28 cellular contexts compared by ENCODE assay signal in the genomic region with DNA sequence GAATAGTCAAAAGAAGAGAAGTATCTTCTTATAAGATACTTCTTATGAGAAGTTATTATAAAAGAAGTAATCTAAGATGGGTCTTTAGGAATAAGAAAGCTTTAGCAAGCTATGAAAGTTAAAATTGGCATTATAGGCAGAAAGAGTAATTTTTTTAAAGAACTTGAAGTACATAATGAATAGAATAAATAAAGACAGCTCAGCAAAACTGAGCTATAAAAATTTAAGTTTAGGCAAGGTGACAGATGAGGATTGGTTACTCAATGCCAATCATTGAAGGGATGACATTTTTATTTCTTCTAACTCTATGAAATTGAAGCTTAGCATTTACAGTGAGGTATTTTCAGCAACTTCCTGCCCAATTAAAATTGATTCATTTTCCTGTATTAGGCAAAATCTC.
"Had no signal": no experiment of that assay in that cellular context is flagged by ENCODE, and none has a peak within 500 bp of the region (broad histone marks: within the 10 kb centered on the region; RNA-seq: fewer than 3 reads in every experiment).

No MANE protein-coding gene starts in this region.

- FAIRE-seq: endometrium, islet of Langerhans, keratinocyte had no signal

- H3K9me3 ChIP-seq: colonic mucosa, esophagus squamous epithelium, gastrocnemius medialis, lower lobe of right lung had no signal

- H3K27me3 Mint-ChIP-seq: dendritic cell treated with granulocyte-macrophage colony-stimulating factor and Interleukin-4, amounts not matched to agents 40 ng/mL and 50 ng/mL, for 4 days; effector memory CD8-positive, alpha-beta T cell; naive B cell had no signal

- ATAC-seq: effector memory CD8-positive, alpha-beta T cell; esophagus mucosa; gastrocnemius medialis; heart right ventricle; left cardiac atrium; left lung; left ventricle myocardium superior; lower lobe of right lung; mucosa of descending colon had no signal

- DNase-seq: colonic mucosa; cortex of kidney; effector CD8-positive, alpha-beta T cell; effector memory CD8-positive, alpha-beta T cell; endodermal cell; erythroblast; esophagus squamous epithelium; foreskin fibroblast; foreskin melanocyte; gastrocnemius medialis; glutamatergic neuron; head of caudate nucleus; heart right ventricle; hippocampal formation; left cardiac atrium; left lung; left ventricle myocardium superior; lower lobe of right lung; mesenchymal stem cell; mucosa of descending colon; naive B cell had no signal

- H3K4me3 ChIP-seq: colonic mucosa, esophagus squamous epithelium, gastrocnemius medialis, heart right ventricle, left lung, lower lobe of right lung, mucosa of descending colon had no signal

- H3K4me3 Mint-ChIP-seq: dendritic cell treated with granulocyte-macrophage colony-stimulating factor and Interleukin-4, amounts not matched to agents 40 ng/mL and 50 ng/mL, for 4 days; effector memory CD8-positive, alpha-beta T cell; endodermal cell; mesothelial cell of epicardium; naive B cell had no signal

- H3K36me3 ChIP-seq: colonic mucosa, esophagus squamous epithelium, gastrocnemius medialis, heart right ventricle, left lung, lower lobe of right lung had no signal

- H3K4me1 Mint-ChIP-seq: endodermal cell, mesothelial cell of epicardium, naive B cell had no signal

- H3K4me1 ChIP-seq: colonic mucosa, esophagus squamous epithelium, gastrocnemius medialis, heart right ventricle, left lung, lower lobe of right lung had no signal

- H3K27ac Mint-ChIP-seq: dendritic cell treated with granulocyte-macrophage colony-stimulating factor and Interleukin-4, amounts not matched to agents 40 ng/mL and 50 ng/mL, for 4 days; effector memory CD8-positive, alpha-beta T cell; endodermal cell; mesothelial cell of epicardium; naive B cell had no signal

- H3K27ac ChIP-seq: colonic mucosa, epithelial cell of prostate, esophagus squamous epithelium, gastrocnemius medialis, heart right ventricle, left lung, lower lobe of right lung had no signal

- H3K9me3 Mint-ChIP-seq: endodermal cell had no signal

- H3K27me3 ChIP-seq: colonic mucosa, esophagus squamous epithelium, gastrocnemius medialis, heart right ventricle, left lung had no signal

- H3K36me3 Mint-ChIP-seq: mesothelial cell of epicardium, naive B cell had no signal
